In the genomic region with DNA sequence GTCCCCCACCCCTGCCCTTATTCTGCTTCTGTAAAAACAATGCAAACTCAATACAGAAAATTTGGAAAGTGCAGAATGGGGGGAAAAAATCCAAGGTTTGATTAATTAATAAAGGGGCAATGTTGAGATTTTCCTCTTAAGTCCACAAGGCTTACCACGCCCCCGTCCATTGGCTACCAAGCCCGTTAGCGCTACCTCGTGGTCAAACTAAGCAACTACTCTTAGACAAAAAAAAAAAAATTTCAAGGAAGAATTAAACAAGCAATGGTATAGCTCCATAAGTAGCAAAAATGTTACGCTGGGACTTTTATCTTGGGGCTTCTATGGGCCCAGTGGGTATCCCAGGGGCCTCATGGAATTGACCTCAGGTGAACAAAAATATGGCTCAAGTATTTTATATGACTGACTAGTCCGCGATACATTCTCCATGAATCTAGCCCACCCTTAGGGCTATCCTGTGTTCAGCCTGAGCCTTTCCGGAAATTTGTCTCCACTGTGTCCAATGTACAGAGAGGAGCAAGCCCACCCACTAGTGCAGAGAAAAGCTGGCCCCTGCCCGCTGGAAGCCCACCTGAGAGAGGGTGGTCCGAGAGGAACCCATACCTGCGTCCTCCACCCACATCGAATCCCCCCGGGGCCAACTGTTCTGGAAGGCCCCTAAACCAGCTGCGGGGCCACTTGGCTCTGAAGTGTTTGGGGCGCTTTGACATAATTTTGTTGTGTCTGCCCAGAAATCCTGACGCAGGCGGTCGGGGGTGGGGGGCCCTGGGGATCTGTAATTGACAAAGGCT, we compare ENCODE assay signal across 8 cellular contexts. TPM values are rescaled to one million over a fixed set of nuclear protein-coding genes. Genes with fewer than 3 reads are reported as not detected.
A peak's percentile ranks its signal among the peaks of the same experiment; 100 is the strongest.
DNase-seq lines count a peak whose midpoint lies in the region; ATAC-seq and TF ChIP-seq lines count a peak whose summit lies in the region.

No MANE protein-coding gene starts in this region.

- H2AFZ ChIP-seq in GM23248 = peak overlapping the region; percentile 71

- WGBS in GM23248 (ENCODE audit: low coverage in 1 of 2, low lambda C conversion rate in 2 of 2, missing lambda C conversion rate in 2 of 2), 2 experiments = 24 to 25% methylated on average over 19 of the region's 19 CpGs
- WGBS in lung, 2 donors = 43 to 44% methylated on average over 19 of the region's 19 CpGs

- H3K36me3 ChIP-seq in GM23248 (ENCODE audit: low read depth) (no peaks in the 10 kb centered on the region), lung (ENCODE audit: control insufficient read depth in 2 of 2, insufficient read depth in 2 of 2, low read length in 2 of 2) (no peaks in the 10 kb centered on the region)

- no peaks in the 10 kb centered on the region; the same call in 1 of the 2 replicates for H3K4me1 Mint-ChIP-seq in WTC11

- H3K4me3 ChIP-seq in AG04450 (ENCODE audit: low read depth, low read length) (no peak overlapping the region), GM23248 (0 out of 2 replicates have a peak overlapping the region, but pooled peaks have one; percentile 9), lung (no peak overlapping the region)

- TF ChIP-seq CTCF in AG04450 (IDR thresholded peaks at IDR 0.05; ENCODE audit: low read depth, low read length) (peak; percentile 84), WTC11 (IDR thresholded peaks at IDR 0.05) (peak; percentile 55), lung (IDR thresholded peaks at IDR 0.05; ENCODE audit: control extremely low read depth, extremely low read depth) (peak; percentile 49)

- peaks cover 10% of the 10 kb centered on the region; the same call in 1 of the 2 replicates for H3K4me1 ChIP-seq in GM23248 (ENCODE audit: insufficient read depth)
- peaks cover 0 to 7% of the 10 kb centered on the region in 2 donors for H3K4me1 ChIP-seq in lung (ENCODE audit: control insufficient read depth in 2 of 2, insufficient read depth in 2 of 2, low read length in 2 of 2)

- DNase-seq in AG04450 (ENCODE audit: low read depth, low spot score) (peak; percentile 61), GM23248 (peak; percentile 87), NCI-H510A (lab: John Stamatoyannopoulos, UW) (peak; percentile 58), WTC11 (ENCODE audit: low spot score) (peak; percentile 49), lung (ENCODE audit: low spot score) (peak; percentile 54)
- peak; percentile 33 for DNase-seq in effector CD4-positive, alpha-beta T cell
- DNase-seq in stimulated activated CD8-positive, alpha-beta memory T cell treated with anti-CD3 and anti-CD28 coated beads, Interleukin-4, amount 100 ng/mL, for 24 hours (ENCODE audit: low read depth) = peak; percentile 11

- H3K4me2 ChIP-seq in GM23248 (ENCODE audit: unreplicated experiment) = peak overlapping the region; percentile 32

- no peaks in the 10 kb centered on the region for H3K36me3 Mint-ChIP-seq in WTC11

- no peaks in the 10 kb centered on the region for H3K27me3 Mint-ChIP-seq in WTC11 (ENCODE audit: low read depth)

- no peaks in the 10 kb centered on the region for H3K9me3 Mint-ChIP-seq in WTC11

- H3K4me3 Mint-ChIP-seq in WTC11 = no peak overlapping the region

- no peak overlapping the region; the same call in 1 of the 2 replicates for H3K9ac ChIP-seq in GM23248

- ATAC-seq in WTC11 = peak; percentile 71
- peak; percentile 68 for ATAC-seq in lung (ENCODE audit: insufficient read depth, low FRiP score)
- no peak for ATAC-seq in GM18519 (IDR thresholded peaks at IDR 0.05; ENCODE audit: low FRiP score, unreplicated experiment)

- POLR2A ChIA-PET in AG04450 (lab: Yijun Ruan, JAX) (interaction anchor here (1.9 kb wide), 1 partner anchor 136 kb away, joined by 15 read pairs; no protein-coding TSS in a partner anchor), WTC11 (lab: Charles Lee) (interaction anchor here (0.6 to 0.7 kb wide), 2 partner anchors 152 to 225 kb away, joined by 3 read pairs; no protein-coding TSS in a partner anchor)

- in situ Hi-C loops in GM23248 (cut with MboI) = loop anchor here (25.0 kb wide), 1 partner anchor 370 kb away; a partner anchor contains a TSS

- H3K27ac ChIP-seq in AG04450 (ENCODE audit: low read depth, low read length) (no peak overlapping the region), GM23248 (no peak overlapping the region), lung (ENCODE audit: low read depth in 1 of 2, low read length in 1 of 2) (peak overlapping the region in 1 of 2 donors; percentile 56)

- H3K9me2 ChIP-seq in GM23248 (ENCODE audit: insufficient read depth) = no peaks in the 10 kb centered on the region

- no peaks in the 10 kb centered on the region for H3K9me3 ChIP-seq in AG04450 (ENCODE audit: control insufficient read depth, insufficient read depth, low read length)
- no peaks in the 10 kb centered on the region for H3K9me3 ChIP-seq in GM23248 (ENCODE audit: low read depth)
- H3K9me3 ChIP-seq in lung (ENCODE audit: control insufficient read depth in 2 of 2, insufficient read depth in 1 of 2, low read length in 1 of 2) = no peaks in the 10 kb centered on the region

- CTCF ChIA-PET in AG04450 (lab: Charles Lee) (interaction anchor here (0.6 to 2.4 kb wide), 33 partner anchors 8 to 352 kb away, joined by 3 to 34 read pairs (median 4); a partner anchor contains a TSS), WTC11 (lab: Charles Lee) (interaction anchor here (0.6 to 3.3 kb wide), 45 partner anchors 9 to 465 kb away, joined by 3 to 27 read pairs (median 4); a partner anchor contains a TSS)

- H3K27ac Mint-ChIP-seq in WTC11 = no peak overlapping the region

- no peaks in the 10 kb centered on the region for H3K79me2 ChIP-seq in GM23248 (ENCODE audit: insufficient read depth)

- peaks cover 5% of the 10 kb centered on the region for H3K27me3 ChIP-seq in AG04450 (ENCODE audit: control insufficient read depth, insufficient read depth, low read length)
- H3K27me3 ChIP-seq in GM23248 (replicated peaks; ENCODE audit: insufficient read depth) = no peaks in the 10 kb centered on the region
- no peaks in the 10 kb centered on the region for H3K27me3 ChIP-seq in lung (ENCODE audit: control insufficient read depth, insufficient read depth)

- no peaks in the 10 kb centered on the region; the same call in 1 of the 2 replicates for H3F3A ChIP-seq in GM23248 (ENCODE audit: insufficient read depth)

- H4K20me1 ChIP-seq in GM23248 (ENCODE audit: insufficient read depth) = no peaks in the 10 kb centered on the region

TF ChIP-seq in WTC11, 78 proteins besides CTCF, POLR2A, EP300 and RAD21 (continues in another document):
- TF ChIP-seq, protein P1, sequence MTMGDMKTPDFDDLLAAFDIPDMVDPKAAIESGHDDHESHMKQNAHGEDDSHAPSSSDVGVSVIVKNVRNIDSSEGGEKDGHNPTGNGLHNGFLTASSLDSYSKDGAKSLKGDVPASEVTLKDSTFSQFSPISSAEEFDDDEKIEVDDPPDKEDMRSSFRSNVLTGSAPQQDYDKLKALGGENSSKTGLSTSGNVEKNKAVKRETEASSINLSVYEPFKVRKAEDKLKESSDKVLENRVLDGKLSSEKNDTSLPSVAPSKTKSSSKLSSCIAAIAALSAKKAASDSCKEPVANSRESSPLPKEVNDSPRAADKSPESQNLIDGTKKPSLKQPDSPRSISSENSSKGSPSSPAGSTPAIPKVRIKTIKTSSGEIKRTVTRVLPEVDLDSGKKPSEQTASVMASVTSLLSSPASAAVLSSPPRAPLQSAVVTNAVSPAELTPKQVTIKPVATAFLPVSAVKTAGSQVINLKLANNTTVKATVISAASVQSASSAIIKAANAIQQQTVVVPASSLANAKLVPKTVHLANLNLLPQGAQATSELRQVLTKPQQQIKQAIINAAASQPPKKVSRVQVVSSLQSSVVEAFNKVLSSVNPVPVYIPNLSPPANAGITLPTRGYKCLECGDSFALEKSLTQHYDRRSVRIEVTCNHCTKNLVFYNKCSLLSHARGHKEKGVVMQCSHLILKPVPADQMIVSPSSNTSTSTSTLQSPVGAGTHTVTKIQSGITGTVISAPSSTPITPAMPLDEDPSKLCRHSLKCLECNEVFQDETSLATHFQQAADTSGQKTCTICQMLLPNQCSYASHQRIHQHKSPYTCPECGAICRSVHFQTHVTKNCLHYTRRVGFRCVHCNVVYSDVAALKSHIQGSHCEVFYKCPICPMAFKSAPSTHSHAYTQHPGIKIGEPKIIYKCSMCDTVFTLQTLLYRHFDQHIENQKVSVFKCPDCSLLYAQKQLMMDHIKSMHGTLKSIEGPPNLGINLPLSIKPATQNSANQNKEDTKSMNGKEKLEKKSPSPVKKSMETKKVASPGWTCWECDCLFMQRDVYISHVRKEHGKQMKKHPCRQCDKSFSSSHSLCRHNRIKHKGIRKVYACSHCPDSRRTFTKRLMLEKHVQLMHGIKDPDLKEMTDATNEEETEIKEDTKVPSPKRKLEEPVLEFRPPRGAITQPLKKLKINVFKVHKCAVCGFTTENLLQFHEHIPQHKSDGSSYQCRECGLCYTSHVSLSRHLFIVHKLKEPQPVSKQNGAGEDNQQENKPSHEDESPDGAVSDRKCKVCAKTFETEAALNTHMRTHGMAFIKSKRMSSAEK (CRISPR knock-in tag; IDR thresholded peaks at IDR 0.05; ENCODE audit: borderline replicate concordance) = no peak
- TF ChIP-seq NFE2L1 (CRISPR knock-in tag; IDR thresholded peaks at IDR 0.05) = no peak
- TF ChIP-seq, protein P2, sequence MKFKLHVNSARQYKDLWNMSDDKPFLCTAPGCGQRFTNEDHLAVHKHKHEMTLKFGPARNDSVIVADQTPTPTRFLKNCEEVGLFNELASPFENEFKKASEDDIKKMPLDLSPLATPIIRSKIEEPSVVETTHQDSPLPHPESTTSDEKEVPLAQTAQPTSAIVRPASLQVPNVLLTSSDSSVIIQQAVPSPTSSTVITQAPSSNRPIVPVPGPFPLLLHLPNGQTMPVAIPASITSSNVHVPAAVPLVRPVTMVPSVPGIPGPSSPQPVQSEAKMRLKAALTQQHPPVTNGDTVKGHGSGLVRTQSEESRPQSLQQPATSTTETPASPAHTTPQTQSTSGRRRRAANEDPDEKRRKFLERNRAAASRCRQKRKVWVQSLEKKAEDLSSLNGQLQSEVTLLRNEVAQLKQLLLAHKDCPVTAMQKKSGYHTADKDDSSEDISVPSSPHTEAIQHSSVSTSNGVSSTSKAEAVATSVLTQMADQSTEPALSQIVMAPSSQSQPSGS (CRISPR knock-in tag; IDR thresholded peaks at IDR 0.05; ENCODE audit: borderline replicate concordance, low read depth) = no peak

RNA-seq across cellular contexts. Expression of a gene that starts 19.1 kb away (rescaled TPM):
- polyA plus RNA-seq in AG04450 (2011; rRNA removed) = 25.6 and 27.9 TPM in 2 replicates
- 23.9 and 27.3 TPM in 2 replicates for polyA minus RNA-seq in AG04450 (2011; rRNA and poly(A)+ RNA removed)
- total RNA-seq in GM23248 (2014; rRNA removed; shearing (Covaris generic)) = 37.0 and 39.8 TPM in 2 replicates
- polyA plus RNA-seq in GM23248 (2016; fragmentation: Nextera tagmentation; extraction: Ambion mirVana) = 26.9 and 28.3 TPM in 2 replicates
- total RNA-seq in WTC11 (2021) = 10.8 to 13.3 TPM (median 12.2 TPM) in 3 replicates
- total RNA-seq in lung = 10 to 100 TPM; 38.9 to 42.8 TPM
- 10 to 100 TPM; 10.0 to 18.6 TPM for polyA plus RNA-seq in lung

Comparison
In these comparisons a context has a peak if more than half of its experiments do, and no peak if none do; other contexts are left out.
1. DNase-seq: peak in every context shown above with its lines; median percentile 87 in GM23248; 61 in AG04450; 58 in NCI-H510A; 54 in lung; 49 in WTC11; 33 in effector CD4-positive, alpha-beta T cell; 11 in stimulated activated CD8-positive, alpha-beta memory T cell treated with anti-CD3 and anti-CD28 coated beads, Interleukin-4, amount 100 ng/mL, for 24 hours.